12 cellular contexts compared by ENCODE assay signal in genomic region chr5:178288373-178289368, GRCh38. TPM values are rescaled to one million over a fixed set of nuclear protein-coding genes. Genes with fewer than 3 reads are reported as not detected.
DNase-seq lines count a peak whose midpoint lies in the region; TF ChIP-seq lines count a peak whose summit lies in the region.
"Had no signal": no experiment of that assay in that cellular context is flagged by ENCODE, and none has a peak within 500 bp of the region (broad histone marks: within the 10 kb centered on the region; RNA-seq: fewer than 3 reads in every experiment).

No MANE protein-coding gene starts in this region.

- no peak overlapping the region for H3K14ac ChIP-seq in neuronal stem cell (ENCODE audit: low read length)

- peak; percentile 66 for DNase-seq in DMS79 treated with DMSO at 0.1 percent for 48 hours (lab: John Stamatoyannopoulos, UW)
- peak; percentile 62 for DNase-seq in NCI-H2171 treated with DMSO at 0.1 percent for 48 hours (lab: John Stamatoyannopoulos, UW)
- peak; percentile 41 for DNase-seq in cerebellar cortex (ENCODE audit: low spot score)
- DNase-seq in neuronal stem cell (ENCODE audit: low spot score) = peak; percentile 21
- no peak for DNase-seq in activated T-helper 1 cell treated with anti-CD3 and anti-CD28 coated beads, Interleukin-12 subunit alpha, Interleukin-12 subunit beta, Interleukin-2, Interleukin-4 antibody, amounts not matched to agents 30 ng/mL and 10 ng/mL and 1 ng/mL, durations not matched to agents 14 hours and 24 hours and 36 hours (ENCODE audit: low spot score)
- no peak for DNase-seq in Kasumi-1 (lab: John Stamatoyannopoulos, UW)
- DNase-seq in A673 (ENCODE audit: low spot score) = no peak
- DNase-seq in OCI-M1 (lab: John Stamatoyannopoulos, UW) = no peak
- DNase-seq: NCI-H226; stimulated activated CD4-positive, alpha-beta T cell treated with anti-CD3 and anti-CD28 coated beads, Interleukin-1b, Interleukin-23, amount 100 ng/mL, for 48 hours; T-cell had no signal

- no peak overlapping the region for H3K27ac Mint-ChIP-seq in activated T-helper 1 cell treated with anti-CD3 and anti-CD28 coated beads, Interleukin-12 subunit alpha, Interleukin-12 subunit beta, Interleukin-2, Interleukin-4 antibody, amounts not matched to agents 30 ng/mL and 10 ng/mL and 1 ng/mL, durations not matched to agents 14 hours and 24 hours and 36 hours
- H3K27ac Mint-ChIP-seq: stimulated activated naive CD8-positive, alpha-beta T cell treated with anti-CD3 and anti-CD28 coated beads, Interleukin-15, Interleukin-2, amounts not matched to agents 100 ng/mL and 50 ng/mL, for 24 hours; T-cell had no signal

- H2BK5ac ChIP-seq in neuronal stem cell (ENCODE audit: low read length) = no peak overlapping the region

- no peak overlapping the region for H2AK5ac ChIP-seq in neuronal stem cell (ENCODE audit: low read depth, low read length)

- no CpG with 5 or more reads among the region's 22 CpGs for WGBS in neuronal stem cell (ENCODE audit: extremely low coverage in 2 of 2, insufficient read length in 2 of 2, insufficient replicate concordance in 1 of 2), 2 donors

- H3K79me1 ChIP-seq in neuronal stem cell (ENCODE audit: low read depth, low read length) = no peaks in the 10 kb centered on the region

- H2BK120ac ChIP-seq in neuronal stem cell (ENCODE audit: low read depth, low read length) = no peak overlapping the region

- no peak overlapping the region for H3K9ac ChIP-seq in neuronal stem cell (ENCODE audit: low read depth, low read length, poor library complexity)

- H4K8ac ChIP-seq in neuronal stem cell (ENCODE audit: low read depth, low read length) = no peak overlapping the region

- TF ChIP-seq CTCF in A673 (conservative IDR thresholded peaks at IDR 0.05; ENCODE audit: low read depth, low read length) = no peak

- H3K36me3 ChIP-seq in neuronal stem cell (replicated peaks in 1 of 2; ENCODE audit: control insufficient read depth in 2 of 2, insufficient read depth in 2 of 2, low read length in 2 of 2) = no peaks in the 10 kb centered on the region
- no peaks in the 10 kb centered on the region for H3K36me3 ChIP-seq in A673 (ENCODE audit: insufficient read depth, low read length, poor library complexity, severe bottlenecking)

- peaks cover 0 to 9% of the 10 kb centered on the region in 2 donors for H3K4me1 ChIP-seq in neuronal stem cell (ENCODE audit: control insufficient read depth in 2 of 2, insufficient read depth in 1 of 2, low read depth in 1 of 2, low read length in 2 of 2)
- no peaks in the 10 kb centered on the region for H3K4me1 ChIP-seq in A673 (ENCODE audit: insufficient read depth, low read length, poor library complexity, severe bottlenecking)

- no peak overlapping the region for H2AFZ ChIP-seq in neuronal stem cell (ENCODE audit: low read length)

- H3K9me3 Mint-ChIP-seq in activated T-helper 1 cell treated with anti-CD3 and anti-CD28 coated beads, Interleukin-12 subunit alpha, Interleukin-12 subunit beta, Interleukin-2, Interleukin-4 antibody, amounts not matched to agents 30 ng/mL and 10 ng/mL and 1 ng/mL, durations not matched to agents 14 hours and 24 hours and 36 hours = peaks cover 6% of the 10 kb centered on the region

- CTCF ChIA-PET in A673 (lab: Charles Lee) = interaction anchor here (0.6 kb wide), 1 partner anchor 193 kb away, joined by 4 read pairs; no protein-coding TSS in a partner anchor

- no peak overlapping the region for H2BK15ac ChIP-seq in neuronal stem cell (ENCODE audit: low read length)

- H3K27ac ChIP-seq in neuronal stem cell (replicated peaks; ENCODE audit: low read length) = no peak overlapping the region
- H3K27ac ChIP-seq in A673 (ENCODE audit: low read depth, low read length, poor library complexity, severe bottlenecking) = no peak overlapping the region

- BruUV-seq in A673 (replicated peaks; lab: Mats Ljungman, UMichigan) = no TSS peak

- H3K36me3 Mint-ChIP-seq in activated T-helper 1 cell treated with anti-CD3 and anti-CD28 coated beads, Interleukin-12 subunit alpha, Interleukin-12 subunit beta, Interleukin-2, Interleukin-4 antibody, amounts not matched to agents 30 ng/mL and 10 ng/mL and 1 ng/mL, durations not matched to agents 14 hours and 24 hours and 36 hours (ENCODE audit: low read depth) = no peaks in the 10 kb centered on the region
- H3K36me3 Mint-ChIP-seq: T-cell had no signal

- no peak overlapping the region for H3K4me2 ChIP-seq in neuronal stem cell (ENCODE audit: insufficient read depth, low read length, poor library complexity, severe bottlenecking)

- H3K18ac ChIP-seq in neuronal stem cell (ENCODE audit: low read length) = no peak overlapping the region

- no peak overlapping the region for H2BK12ac ChIP-seq in neuronal stem cell (ENCODE audit: low read length)

- no peaks in the 10 kb centered on the region for H3K27me3 Mint-ChIP-seq in activated T-helper 1 cell treated with anti-CD3 and anti-CD28 coated beads, Interleukin-12 subunit alpha, Interleukin-12 subunit beta, Interleukin-2, Interleukin-4 antibody, amounts not matched to agents 30 ng/mL and 10 ng/mL and 1 ng/mL, durations not matched to agents 14 hours and 24 hours and 36 hours (ENCODE audit: insufficient read depth)
- H3K27me3 Mint-ChIP-seq: stimulated activated naive CD8-positive, alpha-beta T cell treated with anti-CD3 and anti-CD28 coated beads, Interleukin-15, Interleukin-2, amounts not matched to agents 100 ng/mL and 50 ng/mL, for 24 hours had no signal

- no peaks in the 10 kb centered on the region for H3K4me1 Mint-ChIP-seq in activated T-helper 1 cell treated with anti-CD3 and anti-CD28 coated beads, Interleukin-12 subunit alpha, Interleukin-12 subunit beta, Interleukin-2, Interleukin-4 antibody, amounts not matched to agents 30 ng/mL and 10 ng/mL and 1 ng/mL, durations not matched to agents 14 hours and 24 hours and 36 hours (ENCODE audit: low read depth)
- H3K4me1 Mint-ChIP-seq: T-cell had no signal

- no peak overlapping the region for H3K23ac ChIP-seq in neuronal stem cell (ENCODE audit: low read depth, low read length, poor library complexity)

- no peak overlapping the region for H4K91ac ChIP-seq in neuronal stem cell (ENCODE audit: low read depth, low read length, poor library complexity)

- intact Hi-C loops in activated T-helper 1 cell treated with anti-CD3 and anti-CD28 coated beads, Interleukin-12 subunit alpha, Interleukin-12 subunit beta, Interleukin-2, Interleukin-4 antibody, amounts not matched to agents 30 ng/mL and 10 ng/mL and 1 ng/mL, durations not matched to agents 14 hours and 24 hours and 36 hours (cut with micrococcal nuclease) = no loop called here
- intact Hi-C loops in A673 (cut with micrococcal nuclease; ENCODE audit: unreplicated experiment) = no loop called here

- POLR2A ChIA-PET in A673 (lab: Charles Lee; ENCODE audit: low non-redundant PET) = no interaction called here

- no peak overlapping the region for H3K4me3 Mint-ChIP-seq in activated T-helper 1 cell treated with anti-CD3 and anti-CD28 coated beads, Interleukin-12 subunit alpha, Interleukin-12 subunit beta, Interleukin-2, Interleukin-4 antibody, amounts not matched to agents 30 ng/mL and 10 ng/mL and 1 ng/mL, durations not matched to agents 14 hours and 24 hours and 36 hours
- H3K4me3 Mint-ChIP-seq: stimulated activated naive CD8-positive, alpha-beta T cell treated with anti-CD3 and anti-CD28 coated beads, Interleukin-15, Interleukin-2, amounts not matched to agents 100 ng/mL and 50 ng/mL, for 24 hours; T-cell had no signal

- no peak overlapping the region for H3K4me3 ChIP-seq in neuronal stem cell (ENCODE audit: low read length in 2 of 2)
- no peak overlapping the region for H3K4me3 ChIP-seq in A673 (ENCODE audit: low read depth, low read length, poor library complexity, severe bottlenecking)

- H3K4ac ChIP-seq in neuronal stem cell (ENCODE audit: low read length) = no peak overlapping the region

- H3K9me3 ChIP-seq in neuronal stem cell (replicated peaks in 1 of 2; ENCODE audit: control insufficient read depth in 2 of 2, insufficient read depth in 1 of 2, low read depth in 1 of 2, low read length in 2 of 2) (peaks cover 0 to 8% of the 10 kb centered on the region in 2 donors), A673 (ENCODE audit: low read depth, low read length, poor library complexity, severe bottlenecking) (no peaks in the 10 kb centered on the region)

- H3K27me3 ChIP-seq in neuronal stem cell (ENCODE audit: control insufficient read depth in 3 of 3, insufficient read depth in 3 of 3, low read depth in 1 of 3, low read length in 3 of 3) (peaks cover 0 to 2% (median 0%) of the 10 kb centered on the region in 3 experiments), A673 (replicated peaks; ENCODE audit: insufficient read depth, low read depth, low read length, poor library complexity) (no peaks in the 10 kb centered on the region)

RNA-seq across cellular contexts. Expression of gene PHYKPL, which starts 56.1 kb away (rescaled TPM):
- 13.6 TPM for polyA plus RNA-seq in neuronal stem cell (2013, experiment 1 of 2)
- polyA plus RNA-seq in neuronal stem cell (2013, experiment 2 of 2) = 13.2 TPM
- total RNA-seq in activated T-helper 1 cell treated with anti-CD3 and anti-CD28 coated beads, Interleukin-12 subunit alpha, Interleukin-12 subunit beta, Interleukin-2, Interleukin-4 antibody, amounts not matched to agents 30 ng/mL and 10 ng/mL and 1 ng/mL, durations not matched to agents 14 hours and 24 hours and 36 hours = 84.4 and 86.7 TPM in 2 replicates
- 43.9 and 49.0 TPM in 2 replicates for total RNA-seq in A673 (2021)

Comparison
In these comparisons a context has a peak if more than half of its experiments do, and no peak if none do; other contexts are left out.
1. DNase-seq: peak in DMS79 treated with DMSO at 0.1 percent for 48 hours (single experiment), NCI-H2171 treated with DMSO at 0.1 percent for 48 hours (single experiment), cerebellar cortex (single experiment) and neuronal stem cell (single experiment); none in activated T-helper 1 cell treated with anti-CD3 and anti-CD28 coated beads, Interleukin-12 subunit alpha, Interleukin-12 subunit beta, Interleukin-2, Interleukin-4 antibody, amounts not matched to agents 30 ng/mL and 10 ng/mL and 1 ng/mL, durations not matched to agents 14 hours and 24 hours and 36 hours (single experiment), Kasumi-1 (0 of 2), A673 (single experiment) and OCI-M1 (single experiment).